ENCODE assay signal across 11 cellular contexts in the genomic region with DNA sequence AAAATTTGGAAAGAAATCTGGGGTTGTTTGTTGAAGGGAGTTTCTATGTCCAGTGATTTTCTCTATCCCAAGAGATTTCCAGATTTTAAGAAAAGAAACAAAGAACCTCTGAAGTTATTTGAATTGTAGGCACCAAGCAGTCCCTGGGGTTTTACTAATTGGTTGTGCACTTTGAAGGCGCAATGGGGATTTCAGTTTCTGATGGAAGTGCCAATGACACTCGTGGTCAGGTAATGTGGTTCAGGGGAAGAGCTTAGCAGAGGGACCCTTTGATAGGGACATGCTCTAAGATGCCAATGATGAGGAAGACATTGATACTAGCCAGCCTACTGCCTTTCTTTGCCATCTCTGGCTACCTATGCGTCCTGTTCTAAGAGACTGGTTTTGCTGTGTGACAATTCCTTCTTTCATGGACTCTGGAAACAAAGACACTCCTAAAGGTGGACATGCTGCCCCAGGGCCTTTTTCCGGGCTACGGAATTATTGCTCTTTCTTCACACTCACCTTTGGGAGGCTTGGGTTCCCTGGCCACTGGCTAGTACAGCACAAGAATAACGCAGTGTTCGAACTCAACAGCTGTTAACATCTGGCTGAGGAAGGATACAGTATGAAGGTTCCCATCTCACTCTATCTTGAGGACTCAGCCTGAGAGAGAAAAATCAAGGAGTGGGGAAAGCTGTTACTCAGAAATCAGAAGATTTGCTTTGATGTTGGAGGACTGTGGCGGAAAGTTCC. TPM values are rescaled to one million over a fixed set of nuclear protein-coding genes. Genes with fewer than 3 reads are reported as not detected.
DNase-seq lines count a peak whose midpoint lies in the region; ATAC-seq and TF ChIP-seq lines count a peak whose summit lies in the region.
"Had no signal": no experiment of that assay in that cellular context is flagged by ENCODE, and none has a peak within 500 bp of the region (broad histone marks: within the 10 kb centered on the region; RNA-seq: fewer than 3 reads in every experiment).

No MANE protein-coding gene starts in this region.

- H3K4me3 Mint-ChIP-seq in activated naive CD8-positive, alpha-beta T cell: peak overlapping the region; percentile 75
- H3K4me3 Mint-ChIP-seq in naive thymus-derived CD4-positive, alpha-beta T cell: peak overlapping the region in 4 of 10 donors; percentile 3 to 20 (median 10)

- peaks cover 81 to 93% (median 89%) of the 10 kb centered on the region in 10 experiments for H3K4me1 ChIP-seq in BLaER1 treated with 17β-estradiol and CSF1 and Interleukin-3, amounts not matched to agents 10 nM and 100 nM
- H3K4me1 ChIP-seq in naive thymus-derived CD4-positive, alpha-beta T cell (ENCODE audit: control insufficient read depth in 2 of 2, insufficient read depth in 2 of 2, low read length in 2 of 2): peaks cover 75 to 80% of the 10 kb centered on the region in 2 donors
- peaks cover 40 to 54% of the 10 kb centered on the region in 2 experiments for H3K4me1 ChIP-seq in SK-N-SH (ENCODE audit: control insufficient read depth in 1 of 2, insufficient read depth in 2 of 2, low read depth in 1 of 2, low read length in 1 of 2)

- no peak for TF ChIP-seq EP300 in SK-N-SH (IDR thresholded peaks at IDR 0.05; ENCODE audit: borderline replicate concordance in 1 of 2, low read depth in 1 of 2, low read length in 1 of 2)

- H3K27me3 ChIP-seq in BLaER1 treated with 17β-estradiol and CSF1 and Interleukin-3, amounts not matched to agents 10 nM and 100 nM: no peaks in the 10 kb centered on the region
- no peaks in the 10 kb centered on the region for H3K27me3 ChIP-seq in naive thymus-derived CD4-positive, alpha-beta T cell (ENCODE audit: control insufficient read depth in 2 of 2, insufficient read depth in 2 of 2, low read length in 2 of 2)
- H3K27me3 ChIP-seq in H7 (ENCODE audit: control insufficient read depth, insufficient read depth, low read length) (peaks cover 2% of the 10 kb centered on the region; the same call in 1 of the 2 replicates), SK-N-SH (ENCODE audit: insufficient read depth) (no peaks in the 10 kb centered on the region)

- H4K20me1 ChIP-seq in BLaER1 treated with 17β-estradiol and CSF1 and Interleukin-3, amounts not matched to agents 10 nM and 100 nM: no peaks in the 10 kb centered on the region
- no peaks in the 10 kb centered on the region for H4K20me1 ChIP-seq in SK-N-SH (ENCODE audit: insufficient read depth)

- intact Hi-C loops in naive thymus-derived CD4-positive, alpha-beta T cell (cut with micrococcal nuclease): no loop called here

- H3K4me2 ChIP-seq in BLaER1 treated with 17β-estradiol and CSF1 and Interleukin-3, amounts not matched to agents 10 nM and 100 nM: peak overlapping the region; percentile 82 to 99 (median 95)
- no peak overlapping the region for H3K4me2 ChIP-seq in SK-N-SH

- peaks cover 80% of the 10 kb centered on the region for H3K4me1 Mint-ChIP-seq in activated naive CD8-positive, alpha-beta T cell (ENCODE audit: low read depth)
- peaks cover 42 to 90% (median 82%) of the 10 kb centered on the region in 7 donors for H3K4me1 Mint-ChIP-seq in naive thymus-derived CD4-positive, alpha-beta T cell

- no peaks in the 10 kb centered on the region for H3K36me3 ChIP-seq in BLaER1 treated with 17β-estradiol and CSF1 and Interleukin-3, amounts not matched to agents 10 nM and 100 nM
- H3K36me3 ChIP-seq in naive thymus-derived CD4-positive, alpha-beta T cell (ENCODE audit: control insufficient read depth in 2 of 3, insufficient read depth in 3 of 3, low read length in 3 of 3): no peaks in the 10 kb centered on the region
- H3K36me3 ChIP-seq in H7 (replicated peaks; ENCODE audit: control insufficient read depth, insufficient read depth, low read length) (no peaks in the 10 kb centered on the region), SK-N-SH (replicated peaks in 1 of 2; ENCODE audit: control insufficient read depth in 1 of 2, insufficient read depth in 2 of 2, low read length in 1 of 2) (no peaks in the 10 kb centered on the region)

- POLR2A ChIA-PET in naive thymus-derived CD4-positive, alpha-beta T cell (lab: Charles Lee): interaction anchor here (0.7 to 44.3 kb wide), 7 partner anchors 30 to 202 kb away, joined by 3 to 2417 read pairs (median 7); a partner anchor contains a TSS
- POLR2A ChIA-PET in SK-N-SH (lab: Yijun Ruan, JAX): no interaction called here

- H2AFZ ChIP-seq in SK-N-SH (ENCODE audit: low read depth): no peak overlapping the region

- no peak overlapping the region for H3K4me3 ChIP-seq in BLaER1 treated with 17β-estradiol and CSF1 and Interleukin-3, amounts not matched to agents 10 nM and 100 nM
- H3K4me3 ChIP-seq in GM12875 (ENCODE audit: low read depth, low read length) (peak overlapping the region; percentile 23), H7 (ENCODE audit: insufficient read depth, low read depth, low read length) (no peak overlapping the region), SK-N-SH (ENCODE audit: low read depth in 2 of 2, low read length in 1 of 2) (no peak overlapping the region)
- H3K4me3 ChIP-seq in naive thymus-derived CD4-positive, alpha-beta T cell (ENCODE audit: low read length): no peak overlapping the region

- no peak for ATAC-seq in naive thymus-derived CD4-positive, alpha-beta T cell
- ATAC-seq in HG03159 (IDR thresholded peaks at IDR 0.05; ENCODE audit: unreplicated experiment): no peak
- ATAC-seq: sciatic nerve had no signal

- H3K27me3 Mint-ChIP-seq in activated naive CD8-positive, alpha-beta T cell: no peaks in the 10 kb centered on the region
- no peaks in the 10 kb centered on the region for H3K27me3 Mint-ChIP-seq in naive thymus-derived CD4-positive, alpha-beta T cell

- H3K27ac Mint-ChIP-seq in activated naive CD8-positive, alpha-beta T cell: peak overlapping the region; percentile 99
- H3K27ac Mint-ChIP-seq in naive thymus-derived CD4-positive, alpha-beta T cell: peak overlapping the region; percentile 82 to 100 (median 99)

- no peaks in the 10 kb centered on the region for H3K9me3 Mint-ChIP-seq in activated naive CD8-positive, alpha-beta T cell (ENCODE audit: low read depth)
- H3K9me3 Mint-ChIP-seq in naive thymus-derived CD4-positive, alpha-beta T cell: no peaks in the 10 kb centered on the region

- CTCF ChIA-PET in naive thymus-derived CD4-positive, alpha-beta T cell (lab: Charles Lee): interaction anchor here (1.0 to 4.1 kb wide), 9 partner anchors 9 to 87 kb away, joined by 3 to 27 read pairs (median 3); no protein-coding TSS in a partner anchor
- CTCF ChIA-PET in SK-N-SH (lab: Yijun Ruan, JAX): interaction anchor here (0.7 to 3.5 kb wide), 2 partner anchors 10 to 13 kb away, joined by 3 to 42 read pairs; a partner anchor contains a TSS

- DNase-seq in naive thymus-derived CD4-positive, alpha-beta T cell: no peak
- DNase-seq in glomerular visceral epithelial cell (ENCODE audit: extremely low spot score) (no peak), H7 (no peak), SK-N-SH (no peak)
- DNase-seq: HCEC 1CT, NCI-H2029 had no signal

- peaks cover 2% of the 10 kb centered on the region for H3K36me3 Mint-ChIP-seq in activated naive CD8-positive, alpha-beta T cell
- H3K36me3 Mint-ChIP-seq in naive thymus-derived CD4-positive, alpha-beta T cell: peaks cover 0 to 3% (median 0%) of the 10 kb centered on the region in 5 donors

- no peaks in the 10 kb centered on the region for H3K9me2 ChIP-seq in SK-N-SH

- peak overlapping the region in 8 of 11 experiments; percentile 1 to 69 (median 50); a peak in 8 of 22 replicates for H3K9ac ChIP-seq in BLaER1 treated with 17β-estradiol and CSF1 and Interleukin-3, amounts not matched to agents 10 nM and 100 nM
- no peak overlapping the region for H3K9ac ChIP-seq in SK-N-SH

- 0 out of 22 replicates have a peak, but pooled peaks cover 0 to 3% (median 0%) of the 10 kb centered on the region in 11 experiments for H3K9me3 ChIP-seq in BLaER1 treated with 17β-estradiol and CSF1 and Interleukin-3, amounts not matched to agents 10 nM and 100 nM (replicated peaks in 1 of 11)
- no peaks in the 10 kb centered on the region for H3K9me3 ChIP-seq in naive thymus-derived CD4-positive, alpha-beta T cell (ENCODE audit: control insufficient read depth in 2 of 3, low read length in 3 of 3)
- H3K9me3 ChIP-seq in SK-N-SH: no peaks in the 10 kb centered on the region

- peak overlapping the region in 10 of 11 experiments; percentile 57 to 94 (median 90); a peak in 20 of 22 replicates for H3K27ac ChIP-seq in BLaER1 treated with 17β-estradiol and CSF1 and Interleukin-3, amounts not matched to agents 10 nM and 100 nM
- H3K27ac ChIP-seq in naive thymus-derived CD4-positive, alpha-beta T cell (ENCODE audit: low read depth, low read length): peak overlapping the region; percentile 97
- no peak overlapping the region for H3K27ac ChIP-seq in SK-N-SH (ENCODE audit: low read depth in 2 of 2, low read length in 1 of 2)

- H3K79me2 ChIP-seq in SK-N-SH (ENCODE audit: insufficient read depth): no peaks in the 10 kb centered on the region

- no peak for TF ChIP-seq RAD21 in SK-N-SH (IDR thresholded peaks at IDR 0.05; ENCODE audit: low read length)

- 96% methylated on average over 8 of the region's 8 CpGs for WGBS in SK-N-SH (ENCODE audit: low lambda C conversion rate)

- TF ChIP-seq CTCF in GM12875 (IDR thresholded peaks at IDR 0.05; ENCODE audit: borderline replicate concordance, insufficient read depth, low read depth, low read length) (no peak), SK-N-SH (IDR thresholded peaks at IDR 0.05) (no peak)

- H3F3A ChIP-seq in SK-N-SH (replicated peaks; ENCODE audit: insufficient read depth): peaks cover 52% of the 10 kb centered on the region

TF ChIP-seq in SK-N-SH, 30 proteins besides CTCF, POLR2A, EP300 and RAD21 (continues in another document):
- no peak for TF ChIP-seq SIN3A (IDR thresholded peaks at IDR 0.05; ENCODE audit: borderline replicate concordance, low read depth, low read length)

RNA-seq across cellular contexts. Expression of a gene that starts 6.9 kb away (rescaled TPM):
- total RNA-seq in naive thymus-derived CD4-positive, alpha-beta T cell: 100 to 1,000 TPM in 2 of 5 experiments, 10 to 100 TPM in 3; 58.7 to 131 (median 98.2) TPM
- polyA plus RNA-seq in naive thymus-derived CD4-positive, alpha-beta T cell: 1 to 10 TPM; 3.7 to 6.6 TPM
- 0.97 and 1.4 TPM in 2 replicates for total RNA-seq in H7 (2014; rRNA removed; shearing (Covaris generic))
- polyA plus RNA-seq in SK-N-SH (2012; rRNA removed): 1.2 and 1.5 TPM in 2 replicates
- 0.54 and 0.84 TPM in 2 replicates for polyA plus RNA-seq in SK-N-SH (2012; cell fraction: cytosol; rRNA removed)
- 3.0 and 3.6 TPM in 2 replicates for polyA plus RNA-seq in SK-N-SH (2012; cell fraction: nucleus; rRNA removed)

RNA-seq across cellular contexts. Expression of a gene that starts 56.5 kb away (rescaled TPM):
- total RNA-seq in naive thymus-derived CD4-positive, alpha-beta T cell: 100 to 1,000 TPM in 3 of 5 experiments, 10 to 100 TPM in 2; 65.9 to 271 (median 197) TPM
- polyA plus RNA-seq in naive thymus-derived CD4-positive, alpha-beta T cell: 10 to 100 TPM; 13.1 to 16.5 TPM
- 35.5 and 40.1 TPM in 2 replicates for total RNA-seq in H7 (2014; rRNA removed; shearing (Covaris generic))
- 24.5 and 33.4 TPM in 2 replicates for polyA plus RNA-seq in SK-N-SH (2012; rRNA removed)
- polyA plus RNA-seq in SK-N-SH (2012; cell fraction: cytosol; rRNA removed): 18.0 and 25.0 TPM in 2 replicates
- polyA plus RNA-seq in SK-N-SH (2012; cell fraction: nucleus; rRNA removed): 38.5 and 64.8 TPM in 2 replicates

Comparison
In these comparisons a context has a peak if more than half of its experiments do, and no peak if none do; other contexts are left out.
1. H3K27ac ChIP-seq: peak in BLaER1 treated with 17β-estradiol and CSF1 and Interleukin-3, amounts not matched to agents 10 nM and 100 nM (10 of 11) and naive thymus-derived CD4-positive, alpha-beta T cell (single experiment); none in SK-N-SH (0 of 2).
2. RNA of a gene that starts 6.9 kb away (total RNA-seq): 58.7 to 131 TPM in naive thymus-derived CD4-positive, alpha-beta T cell; 0.97 to 1.4 TPM in H7; every median in the first group is over 10 times any median in the second.